ENCODE assay signal across 13 cellular contexts in the genomic region with DNA sequence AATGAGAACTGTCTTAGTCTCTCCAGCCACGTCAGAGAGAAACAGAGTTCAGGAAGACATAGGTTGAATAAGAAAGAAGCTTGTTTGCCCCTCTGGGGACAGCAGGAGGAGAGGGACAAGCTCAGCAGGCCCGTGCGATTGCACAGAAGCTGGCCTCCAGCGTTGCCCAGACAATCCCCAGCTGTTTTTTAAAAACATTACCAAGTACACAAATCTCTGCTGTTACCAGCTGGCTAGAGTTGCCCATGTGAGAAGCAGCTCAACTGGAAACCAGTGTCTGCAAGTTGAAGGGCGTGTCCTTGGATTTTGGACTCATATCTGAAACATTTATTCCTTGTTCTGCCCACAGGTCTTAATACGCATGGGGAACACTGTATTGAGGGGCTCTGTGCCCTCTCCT.
A peak's percentile ranks its signal among the peaks of the same experiment; 100 is the strongest.
DNase-seq lines count a peak whose midpoint lies in the region; ATAC-seq and TF ChIP-seq lines count a peak whose summit lies in the region.
"Had no signal": no experiment of that assay in that cellular context is flagged by ENCODE, and none has a peak within 500 bp of the region (broad histone marks: within the 10 kb centered on the region; RNA-seq: fewer than 3 reads in every experiment).

No MANE protein-coding gene starts in this region.

- peaks cover 4% of the 10 kb centered on the region; the same call in 1 of the 2 replicates for H3K4me1 ChIP-seq in GM23248 (ENCODE audit: insufficient read depth)

- no peak for DNase-seq in CD14-positive monocyte (ENCODE audit: low spot score)
- DNase-seq in GM23248, result peak; percentile 10
- no peak for DNase-seq in activated naive CD8-positive, alpha-beta T cell treated with anti-CD3 and anti-CD28 coated beads, Interleukin-2, amount 10 ng/mL, durations not matched to agents 7 days and 5 days
- no peak for DNase-seq in natural killer cell
- no peak for DNase-seq in KBM-7
- no peak for DNase-seq in SIG-M5 (lab: John Stamatoyannopoulos, UW)
- DNase-seq: activated T-cell treated with anti-CD3 and anti-CD28 coated beads, Interleukin-2, amount 50 U/mL, for 1 hour; foreskin melanocyte; NCI-H1092; NCI-H774; posterior cingulate gyrus had no signal

- TF ChIP-seq CTCF in CD14-positive monocyte (IDR thresholded peaks at IDR 0.05) (no peak), natural killer cell (IDR thresholded peaks at IDR 0.05) (no peak)

- H4K20me1 ChIP-seq in GM23248 (ENCODE audit: insufficient read depth), result no peaks in the 10 kb centered on the region

- H3K9me3 ChIP-seq in GM23248 (ENCODE audit: low read depth), result no peaks in the 10 kb centered on the region

- WGBS in GM23248 (ENCODE audit: low coverage in 1 of 2, low lambda C conversion rate in 2 of 2, missing lambda C conversion rate in 2 of 2), 2 experiments, result 50 to 59% methylated on average over 6 of the region's 6 CpGs

- H3K9me3 Mint-ChIP-seq in CD14-positive monocyte, result peaks cover 0 to 12% (median 3%) of the 10 kb centered on the region in 7 donors
- H3K9me3 Mint-ChIP-seq in activated naive CD8-positive, alpha-beta T cell treated with anti-CD3 and anti-CD28 coated beads, Interleukin-2, amount 10 ng/mL, durations not matched to agents 7 days and 5 days, result no peaks in the 10 kb centered on the region
- peaks cover 0 to 2% of the 10 kb centered on the region in 2 donors for H3K9me3 Mint-ChIP-seq in natural killer cell
- H3K9me3 Mint-ChIP-seq: type B pancreatic cell had no signal

- intact Hi-C loops in CD14-positive monocyte (cut with micrococcal nuclease) (no loop called here), natural killer cell (cut with micrococcal nuclease) (loop anchor here (1.0 to 5.0 kb wide), 9 partner anchors 21 to 360 kb away; partner anchors contain the start of genes FOXN3 and TDP1)

- H3K36me3 ChIP-seq in GM23248 (ENCODE audit: low read depth), result no peaks in the 10 kb centered on the region

- no peak overlapping the region for H3K4me3 ChIP-seq in GM23248

- in situ Hi-C loops in GM23248 (cut with MboI) (no loop called here), KBM-7 (cut with MboI; ENCODE audit: low pct_unique_long_range_greater_than_20kb, low sequenced_read_pairs) (no loop called here)

- H3K36me3 Mint-ChIP-seq in CD14-positive monocyte (no peaks in the 10 kb centered on the region), natural killer cell (no peaks in the 10 kb centered on the region)
- peaks cover 5% of the 10 kb centered on the region for H3K36me3 Mint-ChIP-seq in activated naive CD8-positive, alpha-beta T cell treated with anti-CD3 and anti-CD28 coated beads, Interleukin-2, amount 10 ng/mL, durations not matched to agents 7 days and 5 days
- H3K36me3 Mint-ChIP-seq: type B pancreatic cell had no signal

- ATAC-seq in activated naive CD8-positive, alpha-beta T cell treated with anti-CD3 and anti-CD28 coated beads, Interleukin-2, amount 10 ng/mL, durations not matched to agents 7 days and 5 days (ENCODE audit: low read depth), result no peak
- ATAC-seq in natural killer cell (no peak), GM21515 (IDR thresholded peaks at IDR 0.05; ENCODE audit: unreplicated experiment) (no peak)

- H3K27ac Mint-ChIP-seq in CD14-positive monocyte (peak overlapping the region in 6 of 7 donors; percentile 91 to 99 (median 97)), natural killer cell (peak overlapping the region; percentile 88 to 92)
- peak overlapping the region; percentile 95 for H3K27ac Mint-ChIP-seq in activated naive CD8-positive, alpha-beta T cell treated with anti-CD3 and anti-CD28 coated beads, Interleukin-2, amount 10 ng/mL, durations not matched to agents 7 days and 5 days
- H3K27ac Mint-ChIP-seq: type B pancreatic cell had no signal

- H3K27me3 ChIP-seq in GM23248 (replicated peaks; ENCODE audit: insufficient read depth), result no peaks in the 10 kb centered on the region

- H3K9me2 ChIP-seq in GM23248 (ENCODE audit: insufficient read depth), result no peaks in the 10 kb centered on the region

- H2AFZ ChIP-seq in GM23248, result no peak overlapping the region

- H3K4me2 ChIP-seq in GM23248 (ENCODE audit: unreplicated experiment), result no peak overlapping the region

- no peak overlapping the region for H3K27ac ChIP-seq in GM23248

- H3K27me3 Mint-ChIP-seq in CD14-positive monocyte (ENCODE audit: low read depth in 3 of 3) (peaks cover 0 to 9% (median 1%) of the 10 kb centered on the region in 3 donors), natural killer cell (ENCODE audit: low read depth in 2 of 2) (no peaks in the 10 kb centered on the region)
- no peaks in the 10 kb centered on the region for H3K27me3 Mint-ChIP-seq in activated naive CD8-positive, alpha-beta T cell treated with anti-CD3 and anti-CD28 coated beads, Interleukin-2, amount 10 ng/mL, durations not matched to agents 7 days and 5 days
- H3K27me3 Mint-ChIP-seq: type B pancreatic cell had no signal

- H3K4me3 Mint-ChIP-seq in CD14-positive monocyte (no peak overlapping the region), natural killer cell (peak overlapping the region; percentile 72)
- H3K4me3 Mint-ChIP-seq in activated naive CD8-positive, alpha-beta T cell treated with anti-CD3 and anti-CD28 coated beads, Interleukin-2, amount 10 ng/mL, durations not matched to agents 7 days and 5 days, result peak overlapping the region; percentile 25
- H3K4me3 Mint-ChIP-seq: type B pancreatic cell had no signal

- H3K79me2 ChIP-seq in GM23248 (ENCODE audit: insufficient read depth), result no peaks in the 10 kb centered on the region

- H3F3A ChIP-seq in GM23248 (ENCODE audit: insufficient read depth), result no peaks in the 10 kb centered on the region

- POLR2A ChIA-PET in activated naive CD8-positive, alpha-beta T cell treated with anti-CD3 and anti-CD28 coated beads, Interleukin-2, amount 10 ng/mL, durations not matched to agents 7 days and 5 days (lab: Charles Lee), result interaction anchor here (0.6 to 3.0 kb wide), 10 partner anchors 18 to 292 kb away, joined by 3 to 40 read pairs (median 8); partner anchors contain the start of gene EFCAB11

- H3K9ac ChIP-seq in GM23248, result no peak overlapping the region

- H3K4me1 Mint-ChIP-seq in CD14-positive monocyte, result peaks cover 78% of the 10 kb centered on the region
- H3K4me1 Mint-ChIP-seq in activated naive CD8-positive, alpha-beta T cell treated with anti-CD3 and anti-CD28 coated beads, Interleukin-2, amount 10 ng/mL, durations not matched to agents 7 days and 5 days, result peaks cover 72% of the 10 kb centered on the region
- H3K4me1 Mint-ChIP-seq in natural killer cell, result peaks cover 75 to 78% of the 10 kb centered on the region in 2 donors

Comparison
In these comparisons a context has a peak if more than half of its experiments do, and no peak if none do; other contexts are left out.
1. H3K4me3 Mint-ChIP-seq: peak in activated naive CD8-positive, alpha-beta T cell treated with anti-CD3 and anti-CD28 coated beads, Interleukin-2, amount 10 ng/mL, durations not matched to agents 7 days and 5 days (single experiment) and natural killer cell (single experiment); none in CD14-positive monocyte (0 of 2).
2. Peak in every context shown above with its lines, with median percentiles within 50 percentile points of each other: H3K27ac Mint-ChIP-seq.